In the genomic region with DNA sequence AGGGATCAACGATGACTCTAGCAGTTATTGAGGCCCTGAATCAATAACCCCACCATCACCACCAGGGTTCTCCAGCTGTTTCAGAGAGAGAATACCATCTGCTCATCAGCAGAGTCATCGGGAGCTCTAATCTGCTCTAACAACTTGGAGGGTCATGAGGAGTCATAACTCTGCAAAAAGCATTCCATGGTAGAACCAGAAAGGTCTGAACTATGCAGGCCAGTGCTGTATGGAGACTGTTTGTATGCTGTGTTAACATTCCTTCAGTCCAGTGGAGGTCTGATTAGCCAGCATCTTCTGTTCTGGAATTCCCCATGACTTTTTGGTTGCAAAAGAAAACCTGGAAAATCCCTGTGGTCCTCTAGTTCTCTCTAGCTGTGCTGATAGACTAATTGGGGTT, we compare ENCODE assay signal across 1 cellular context.
TF ChIP-seq lines count a peak whose summit lies in the region.

No MANE protein-coding gene starts in this region.

TF ChIP-seq in GM23338, 12 proteins besides CTCF, POLR2A, EP300 and RAD21 (continued from another document):
- TF ChIP-seq, protein P1, sequence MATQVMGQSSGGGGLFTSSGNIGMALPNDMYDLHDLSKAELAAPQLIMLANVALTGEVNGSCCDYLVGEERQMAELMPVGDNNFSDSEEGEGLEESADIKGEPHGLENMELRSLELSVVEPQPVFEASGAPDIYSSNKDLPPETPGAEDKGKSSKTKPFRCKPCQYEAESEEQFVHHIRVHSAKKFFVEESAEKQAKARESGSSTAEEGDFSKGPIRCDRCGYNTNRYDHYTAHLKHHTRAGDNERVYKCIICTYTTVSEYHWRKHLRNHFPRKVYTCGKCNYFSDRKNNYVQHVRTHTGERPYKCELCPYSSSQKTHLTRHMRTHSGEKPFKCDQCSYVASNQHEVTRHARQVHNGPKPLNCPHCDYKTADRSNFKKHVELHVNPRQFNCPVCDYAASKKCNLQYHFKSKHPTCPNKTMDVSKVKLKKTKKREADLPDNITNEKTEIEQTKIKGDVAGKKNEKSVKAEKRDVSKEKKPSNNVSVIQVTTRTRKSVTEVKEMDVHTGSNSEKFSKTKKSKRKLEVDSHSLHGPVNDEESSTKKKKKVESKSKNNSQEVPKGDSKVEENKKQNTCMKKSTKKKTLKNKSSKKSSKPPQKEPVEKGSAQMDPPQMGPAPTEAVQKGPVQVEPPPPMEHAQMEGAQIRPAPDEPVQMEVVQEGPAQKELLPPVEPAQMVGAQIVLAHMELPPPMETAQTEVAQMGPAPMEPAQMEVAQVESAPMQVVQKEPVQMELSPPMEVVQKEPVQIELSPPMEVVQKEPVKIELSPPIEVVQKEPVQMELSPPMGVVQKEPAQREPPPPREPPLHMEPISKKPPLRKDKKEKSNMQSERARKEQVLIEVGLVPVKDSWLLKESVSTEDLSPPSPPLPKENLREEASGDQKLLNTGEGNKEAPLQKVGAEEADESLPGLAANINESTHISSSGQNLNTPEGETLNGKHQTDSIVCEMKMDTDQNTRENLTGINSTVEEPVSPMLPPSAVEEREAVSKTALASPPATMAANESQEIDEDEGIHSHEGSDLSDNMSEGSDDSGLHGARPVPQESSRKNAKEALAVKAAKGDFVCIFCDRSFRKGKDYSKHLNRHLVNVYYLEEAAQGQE (IDR thresholded peaks at IDR 0.05; ENCODE audit: unreplicated experiment): no peak
- TF ChIP-seq, protein P2, sequence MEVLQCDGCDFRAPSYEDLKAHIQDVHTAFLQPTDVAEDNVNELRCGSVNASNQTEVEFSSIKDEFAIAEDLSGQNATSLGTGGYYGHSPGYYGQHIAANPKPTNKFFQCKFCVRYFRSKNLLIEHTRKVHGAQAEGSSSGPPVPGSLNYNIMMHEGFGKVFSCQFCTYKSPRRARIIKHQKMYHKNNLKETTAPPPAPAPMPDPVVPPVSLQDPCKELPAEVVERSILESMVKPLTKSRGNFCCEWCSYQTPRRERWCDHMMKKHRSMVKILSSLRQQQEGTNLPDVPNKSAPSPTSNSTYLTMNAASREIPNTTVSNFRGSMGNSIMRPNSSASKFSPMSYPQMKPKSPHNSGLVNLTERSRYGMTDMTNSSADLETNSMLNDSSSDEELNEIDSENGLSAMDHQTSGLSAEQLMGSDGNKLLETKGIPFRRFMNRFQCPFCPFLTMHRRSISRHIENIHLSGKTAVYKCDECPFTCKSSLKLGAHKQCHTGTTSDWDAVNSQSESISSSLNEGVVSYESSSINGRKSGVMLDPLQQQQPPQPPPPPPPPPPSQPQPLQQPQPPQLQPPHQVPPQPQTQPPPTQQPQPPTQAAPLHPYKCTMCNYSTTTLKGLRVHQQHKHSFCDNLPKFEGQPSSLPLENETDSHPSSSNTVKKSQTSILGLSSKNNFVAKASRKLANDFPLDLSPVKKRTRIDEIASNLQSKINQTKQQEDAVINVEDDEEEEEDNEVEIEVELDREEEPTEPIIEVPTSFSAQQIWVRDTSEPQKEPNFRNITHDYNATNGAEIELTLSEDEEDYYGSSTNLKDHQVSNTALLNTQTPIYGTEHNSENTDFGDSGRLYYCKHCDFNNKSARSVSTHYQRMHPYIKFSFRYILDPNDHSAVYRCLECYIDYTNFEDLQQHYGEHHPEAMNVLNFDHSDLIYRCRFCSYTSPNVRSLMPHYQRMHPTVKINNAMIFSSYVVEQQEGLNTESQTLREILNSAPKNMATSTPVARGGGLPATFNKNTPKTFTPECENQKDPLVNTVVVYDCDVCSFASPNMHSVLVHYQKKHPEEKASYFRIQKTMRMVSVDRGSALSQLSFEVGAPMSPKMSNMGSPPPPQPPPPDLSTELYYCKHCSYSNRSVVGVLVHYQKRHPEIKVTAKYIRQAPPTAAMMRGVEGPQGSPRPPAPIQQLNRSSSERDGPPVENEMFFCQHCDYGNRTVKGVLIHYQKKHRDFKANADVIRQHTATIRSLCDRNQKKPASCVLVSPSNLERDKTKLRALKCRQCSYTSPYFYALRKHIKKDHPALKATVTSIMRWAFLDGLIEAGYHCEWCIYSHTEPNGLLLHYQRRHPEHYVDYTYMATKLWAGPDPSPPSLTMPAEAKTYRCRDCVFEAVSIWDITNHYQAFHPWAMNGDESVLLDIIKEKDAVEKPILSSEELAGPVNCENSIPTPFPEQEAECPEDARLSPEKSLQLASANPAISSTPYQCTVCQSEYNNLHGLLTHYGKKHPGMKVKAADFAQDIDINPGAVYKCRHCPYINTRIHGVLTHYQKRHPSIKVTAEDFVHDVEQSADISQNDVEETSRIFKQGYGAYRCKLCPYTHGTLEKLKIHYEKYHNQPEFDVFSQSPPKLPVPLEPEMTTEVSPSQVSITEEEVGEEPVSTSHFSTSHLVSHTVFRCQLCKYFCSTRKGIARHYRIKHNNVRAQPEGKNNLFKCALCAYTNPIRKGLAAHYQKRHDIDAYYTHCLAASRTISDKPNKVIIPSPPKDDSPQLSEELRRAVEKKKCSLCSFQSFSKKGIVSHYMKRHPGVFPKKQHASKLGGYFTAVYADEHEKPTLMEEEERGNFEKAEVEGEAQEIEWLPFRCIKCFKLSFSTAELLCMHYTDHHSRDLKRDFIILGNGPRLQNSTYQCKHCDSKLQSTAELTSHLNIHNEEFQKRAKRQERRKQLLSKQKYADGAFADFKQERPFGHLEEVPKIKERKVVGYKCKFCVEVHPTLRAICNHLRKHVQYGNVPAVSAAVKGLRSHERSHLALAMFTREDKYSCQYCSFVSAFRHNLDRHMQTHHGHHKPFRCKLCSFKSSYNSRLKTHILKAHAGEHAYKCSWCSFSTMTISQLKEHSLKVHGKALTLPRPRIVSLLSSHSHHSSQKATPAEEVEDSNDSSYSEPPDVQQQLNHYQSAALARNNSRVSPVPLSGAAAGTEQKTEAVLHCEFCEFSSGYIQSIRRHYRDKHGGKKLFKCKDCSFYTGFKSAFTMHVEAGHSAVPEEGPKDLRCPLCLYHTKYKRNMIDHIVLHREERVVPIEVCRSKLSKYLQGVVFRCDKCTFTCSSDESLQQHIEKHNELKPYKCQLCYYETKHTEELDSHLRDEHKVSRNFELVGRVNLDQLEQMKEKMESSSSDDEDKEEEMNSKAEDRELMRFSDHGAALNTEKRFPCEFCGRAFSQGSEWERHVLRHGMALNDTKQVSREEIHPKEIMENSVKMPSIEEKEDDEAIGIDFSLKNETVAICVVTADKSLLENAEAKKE (CRISPR knock-in tag; IDR thresholded peaks at IDR 0.05): no peak
- TF ChIP-seq, protein P3, sequence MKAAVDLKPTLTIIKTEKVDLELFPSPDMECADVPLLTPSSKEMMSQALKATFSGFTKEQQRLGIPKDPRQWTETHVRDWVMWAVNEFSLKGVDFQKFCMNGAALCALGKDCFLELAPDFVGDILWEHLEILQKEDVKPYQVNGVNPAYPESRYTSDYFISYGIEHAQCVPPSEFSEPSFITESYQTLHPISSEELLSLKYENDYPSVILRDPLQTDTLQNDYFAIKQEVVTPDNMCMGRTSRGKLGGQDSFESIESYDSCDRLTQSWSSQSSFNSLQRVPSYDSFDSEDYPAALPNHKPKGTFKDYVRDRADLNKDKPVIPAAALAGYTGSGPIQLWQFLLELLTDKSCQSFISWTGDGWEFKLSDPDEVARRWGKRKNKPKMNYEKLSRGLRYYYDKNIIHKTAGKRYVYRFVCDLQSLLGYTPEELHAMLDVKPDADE (IDR thresholded peaks at IDR 0.05): no peak
- TF ChIP-seq STAT1 (IDR thresholded peaks at IDR 0.05; ENCODE audit: unreplicated experiment) (no peak), CREB1 (CRISPR knock-in tag; IDR thresholded peaks at IDR 0.05; ENCODE audit: low read depth) (no peak), POLR2AphosphoS5 (IDR thresholded peaks at IDR 0.05; ENCODE audit: low read depth) (no peak), NANOG (IDR thresholded peaks at IDR 0.05; ENCODE audit: borderline replicate concordance) (no peak)
TF ChIP-seq in GM23338: peak in this region for 0.
